ENCODE assay signal across 1 cellular context in the genomic region with DNA sequence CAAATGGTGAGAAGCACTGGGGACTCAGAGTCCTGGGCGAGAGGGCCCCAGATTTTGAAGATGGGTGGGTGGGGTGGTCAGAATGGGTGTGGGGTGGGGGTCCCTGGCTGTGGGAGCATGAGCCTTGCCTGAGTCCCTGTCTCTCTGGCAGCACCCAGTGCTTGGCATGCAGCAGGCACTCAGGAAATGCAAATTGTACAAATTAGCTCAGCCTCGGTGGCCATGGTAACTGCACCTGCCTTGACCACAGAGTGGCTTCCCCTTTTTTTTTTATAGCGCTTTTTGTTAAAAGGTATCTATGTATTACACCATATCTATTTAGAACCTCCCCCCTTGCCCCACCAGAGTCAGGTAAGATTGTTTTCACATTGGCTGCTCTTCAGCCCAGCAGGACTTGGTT.
TF ChIP-seq lines count a peak whose summit lies in the region.

No MANE protein-coding gene starts in this region.

TF ChIP-seq in SK-N-SH, 30 proteins besides CTCF, POLR2A, EP300 and RAD21 (continued from another document):
- TF ChIP-seq, protein P1, sequence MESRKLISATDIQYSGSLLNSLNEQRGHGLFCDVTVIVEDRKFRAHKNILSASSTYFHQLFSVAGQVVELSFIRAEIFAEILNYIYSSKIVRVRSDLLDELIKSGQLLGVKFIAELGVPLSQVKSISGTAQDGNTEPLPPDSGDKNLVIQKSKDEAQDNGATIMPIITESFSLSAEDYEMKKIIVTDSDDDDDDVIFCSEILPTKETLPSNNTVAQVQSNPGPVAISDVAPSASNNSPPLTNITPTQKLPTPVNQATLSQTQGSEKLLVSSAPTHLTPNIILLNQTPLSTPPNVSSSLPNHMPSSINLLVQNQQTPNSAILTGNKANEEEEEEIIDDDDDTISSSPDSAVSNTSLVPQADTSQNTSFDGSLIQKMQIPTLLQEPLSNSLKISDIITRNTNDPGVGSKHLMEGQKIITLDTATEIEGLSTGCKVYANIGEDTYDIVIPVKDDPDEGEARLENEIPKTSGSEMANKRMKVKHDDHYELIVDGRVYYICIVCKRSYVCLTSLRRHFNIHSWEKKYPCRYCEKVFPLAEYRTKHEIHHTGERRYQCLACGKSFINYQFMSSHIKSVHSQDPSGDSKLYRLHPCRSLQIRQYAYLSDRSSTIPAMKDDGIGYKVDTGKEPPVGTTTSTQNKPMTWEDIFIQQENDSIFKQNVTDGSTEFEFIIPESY (IDR thresholded peaks at IDR 0.05; ENCODE audit: borderline replicate concordance, low read depth), result no peak
- no peak for TF ChIP-seq YY1 (IDR thresholded peaks at IDR 0.05; ENCODE audit: low read depth)
- no peak for TF ChIP-seq TCF12 (IDR thresholded peaks at IDR 0.05)
- TF ChIP-seq MEF2A (IDR thresholded peaks at IDR 0.05; ENCODE audit: borderline replicate concordance, low read depth), result no peak
TF ChIP-seq in SK-N-SH: peak in this region for 0.
